Comparison of ENCODE assay signal across 8 cellular contexts in genomic region chr4:12729384-12729783, GRCh38.
DNase-seq lines count a peak whose midpoint lies in the region; ATAC-seq, FAIRE-seq and TF ChIP-seq lines count a peak whose summit lies in the region.

No MANE protein-coding gene starts in this region.

- TF ChIP-seq POLR2A in adrenal gland (IDR thresholded peaks at IDR 0.05) = no peak
- no peak for TF ChIP-seq POLR2A in right lobe of liver (IDR thresholded peaks at IDR 0.05)

- H3K4me3 ChIP-seq in adrenal gland (no peak overlapping the region), right lobe of liver (no peak overlapping the region)

- FAIRE-seq in D721Med (lab: Jason Lieb, UNC) = no peak

- H3K4me1 ChIP-seq in adrenal gland (replicated peaks in 1 of 2) (peaks cover 0 to 2% of the 10 kb centered on the region in 2 donors), right lobe of liver (no peaks in the 10 kb centered on the region)

- intact Hi-C loops in adrenal gland (cut with DNase I) = no loop called here
- intact Hi-C loops in right lobe of liver (cut with DNase I) = no loop called here

- H3K27me3 ChIP-seq in adrenal gland (no peaks in the 10 kb centered on the region), right lobe of liver (no peaks in the 10 kb centered on the region)

- TF ChIP-seq CTCF in D721Med (IDR thresholded peaks at IDR 0.05; ENCODE audit: insufficient read depth, missing control alignments) = peak; percentile 47
- TF ChIP-seq CTCF in adrenal gland (IDR thresholded peaks at IDR 0.05) = peak in 5 of 6 experiments; percentile 26 to 69 (median 56)
- peak; percentile 18 to 54 (median 47) for TF ChIP-seq CTCF in right lobe of liver (IDR thresholded peaks at IDR 0.05)

- H3K36me3 ChIP-seq in adrenal gland (replicated peaks in 1 of 2) (no peaks in the 10 kb centered on the region), right lobe of liver (no peaks in the 10 kb centered on the region)

- WGBS in adrenal gland, 4 donors = 0% methylated on average over 1 of the region's 1 CpG
- WGBS in right lobe of liver (ENCODE audit: insufficient coverage, low coverage, low lambda C conversion rate, missing lambda C conversion rate) = 0% methylated on average over 1 of the region's 1 CpG

- H3K9me3 ChIP-seq in adrenal gland (replicated peaks in 1 of 3) = no peaks in the 10 kb centered on the region
- H3K9me3 ChIP-seq in right lobe of liver = no peaks in the 10 kb centered on the region

- DNase-seq in D721Med (ENCODE audit: insufficient read length, low spot score) (no peak), adrenal gland (no peak), right lobe of liver (no peak), AML-193 (lab: John Stamatoyannopoulos, UW) (no peak)
- DNase-seq in stimulated activated CD4-positive, alpha-beta T cell treated with anti-CD3 and anti-CD28 coated beads, Interleukin-15, amount 100 ng/mL, for 24 hours = no peak

- no peak overlapping the region for H3K27ac ChIP-seq in adrenal gland
- no peak overlapping the region for H3K27ac ChIP-seq in right lobe of liver

- ATAC-seq in HG03159 (IDR thresholded peaks at IDR 0.05; ENCODE audit: unreplicated experiment) (peak; percentile 44), right lobe of liver (peak; percentile 45 to 58 (median 50)), GM19397 (IDR thresholded peaks at IDR 0.05; ENCODE audit: unreplicated experiment) (no peak), GM19351 (IDR thresholded peaks at IDR 0.05; ENCODE audit: unreplicated experiment) (no peak)

Comparison
In these comparisons a context has a peak if more than half of its experiments do, and no peak if none do; other contexts are left out.
1. ATAC-seq: peak in HG03159 (single experiment) and right lobe of liver (4 of 4); none in GM19397 (single experiment) and GM19351 (single experiment).
2. Peak in every context shown above with its lines, with median percentiles within 50 percentile points of each other: CTCF ChIP-seq.